Comparison of ENCODE assay signal across 8 cellular contexts in genomic region chr3:48039487-48040190, GRCh38. TPM values are rescaled to one million over a fixed set of nuclear protein-coding genes. Genes with fewer than 3 reads are reported as not detected.
DNase-seq lines count a peak whose midpoint lies in the region; ATAC-seq and TF ChIP-seq lines count a peak whose summit lies in the region.

No MANE protein-coding gene starts in this region.

- H3K4me1 ChIP-seq in rectal smooth muscle tissue (ENCODE audit: control insufficient read depth, insufficient read depth, low read length): peaks cover 19% of the 10 kb centered on the region

- TF ChIP-seq CTCF in glutamatergic neuron (IDR thresholded peaks at IDR 0.05; ENCODE audit: partially characterized antibody, unreplicated experiment): no peak

- peak overlapping the region; percentile 58 for H3K4me3 Mint-ChIP-seq in glutamatergic neuron (ENCODE audit: unreplicated experiment)

- H3K9ac ChIP-seq in rectal smooth muscle tissue (ENCODE audit: low read length): no peak overlapping the region

- in situ Hi-C loops in SK-MEL-5 (cut with HindIII; ENCODE audit: low pct_unique_long_range_greater_than_20kb, low sequenced_read_pairs): no loop called here

- ATAC-seq in GM21447 (IDR thresholded peaks at IDR 0.05; ENCODE audit: unreplicated experiment) (no peak), HG03108 (IDR thresholded peaks at IDR 0.05; ENCODE audit: unreplicated experiment) (no peak)

- no peak overlapping the region for H3K4me3 ChIP-seq in rectal smooth muscle tissue (ENCODE audit: low read length)

- H3K27me3 Mint-ChIP-seq in glutamatergic neuron (ENCODE audit: unreplicated experiment): peaks cover 1% of the 10 kb centered on the region

- H3K9me3 Mint-ChIP-seq in glutamatergic neuron (ENCODE audit: unreplicated experiment): no peaks in the 10 kb centered on the region

- H3K4me1 Mint-ChIP-seq in glutamatergic neuron (ENCODE audit: low read depth, unreplicated experiment): peaks cover 14% of the 10 kb centered on the region

- H3K27me3 ChIP-seq in rectal smooth muscle tissue (ENCODE audit: control insufficient read depth, insufficient read depth, low read length): no peaks in the 10 kb centered on the region

- DNase-seq in GM03348 (ENCODE audit: low spot score) (peak; percentile 52), SK-MEL-5 (ENCODE audit: low read depth, low spot score) (peak; percentile 97), glutamatergic neuron (no peak), NCI-H1694 treated with DMSO at 0.1 percent for 48 hours (lab: John Stamatoyannopoulos, UW) (no peak), NCI-H2171 (lab: John Stamatoyannopoulos, UW) (no peak)

- no peaks in the 10 kb centered on the region for H3K36me3 ChIP-seq in rectal smooth muscle tissue (ENCODE audit: control insufficient read depth, insufficient read depth, low read length)

- H3K36me3 Mint-ChIP-seq in glutamatergic neuron (ENCODE audit: unreplicated experiment): no peaks in the 10 kb centered on the region

- H3K27ac ChIP-seq in rectal smooth muscle tissue (ENCODE audit: low read depth, low read length): peak overlapping the region; percentile 70

- H3K27ac Mint-ChIP-seq in glutamatergic neuron (ENCODE audit: unreplicated experiment): peak overlapping the region; percentile 94

RNA-seq across cellular contexts. Expression of gene MAP4, which starts 23.4 kb away (rescaled TPM):
- 55.3 and 61.9 TPM in 2 replicates for total RNA-seq in SK-MEL-5 (2014; rRNA removed; shearing (Covaris generic))
- 154 and 219 TPM in 2 replicates for polyA plus RNA-seq in SK-MEL-5 (2015; cell fraction: cytosol; rRNA removed)
- 138 and 148 TPM in 2 replicates for polyA plus RNA-seq in SK-MEL-5 (2015; cell fraction: nucleus; rRNA removed)
- 319 TPM for total RNA-seq in glutamatergic neuron (ENCODE audit: unreplicated experiment)

Comparison
In these comparisons a context has a peak if more than half of its experiments do, and no peak if none do; other contexts are left out.
1. DNase-seq: peak in GM03348 (single experiment) and SK-MEL-5 (single experiment); none in glutamatergic neuron (single experiment), NCI-H1694 treated with DMSO at 0.1 percent for 48 hours (single experiment) and NCI-H2171 (single experiment).